1 cellular context compared by ENCODE assay signal in genomic region chr2:127414855-127415592, GRCh38.
A peak's percentile ranks its signal among the peaks of the same experiment; 100 is the strongest.
TF ChIP-seq lines count a peak whose summit lies in the region.

No MANE protein-coding gene starts in this region.

TF ChIP-seq in HepG2, 621 proteins besides CTCF, POLR2A, EP300 and RAD21 (continued from another document):
- TF ChIP-seq ZBTB26 (CRISPR knock-in tag; IDR thresholded peaks at IDR 0.05; ENCODE audit: borderline replicate concordance) (peak; percentile 23; the same call in 1 of the 2 replicates), PCBP1 (IDR thresholded peaks at IDR 0.05; ENCODE audit: borderline replicate concordance, low read depth, low read length) (no peak), ZNF749 (CRISPR knock-in tag; IDR thresholded peaks at IDR 0.05; ENCODE audit: borderline replicate concordance) (0 out of 2 replicates have a peak, but pooled peaks have one; percentile 18), ZNF484 (CRISPR knock-in tag; IDR thresholded peaks at IDR 0.05; ENCODE audit: borderline replicate concordance, low read depth) (no peak), RNF2 (conservative IDR thresholded peaks at IDR 0.05; ENCODE audit: low read depth) (no peak), POGK (CRISPR knock-in tag; conservative IDR thresholded peaks at IDR 0.05) (no peak), FOXA3 (CRISPR knock-in tag; IDR thresholded peaks at IDR 0.05) (peak; percentile 62; the same call in 1 of the 2 replicates), REXO4 (CRISPR knock-in tag; IDR thresholded peaks at IDR 0.05; ENCODE audit: borderline replicate concordance) (no peak), ZNF468 (CRISPR knock-in tag; IDR thresholded peaks at IDR 0.05) (no peak), MBNL3 (CRISPR knock-in tag; conservative IDR thresholded peaks at IDR 0.05) (no peak), ZFP1 (CRISPR knock-in tag; IDR thresholded peaks at IDR 0.05) (no peak), ZNF883 (CRISPR knock-in tag; IDR thresholded peaks at IDR 0.05; ENCODE audit: not compliant biosample characterization) (no peak), SOX13 (IDR thresholded peaks at IDR 0.05) (no peak), SOX13 (CRISPR knock-in tag; conservative IDR thresholded peaks at IDR 0.05 in 1 of 2, IDR thresholded peaks at IDR 0.05 in 1 of 2) (peak in 1 of 2 experiments; percentile 70; a peak in 2 of 4 replicates), ZFP82 (CRISPR knock-in tag; IDR thresholded peaks at IDR 0.05; ENCODE audit: borderline replicate concordance) (no peak), ZZZ3 (CRISPR knock-in tag; IDR thresholded peaks at IDR 0.05; ENCODE audit: borderline replicate concordance) (no peak), ZNF850 (CRISPR knock-in tag; conservative IDR thresholded peaks at IDR 0.05) (no peak), ZNF33B (CRISPR knock-in tag; IDR thresholded peaks at IDR 0.05) (no peak), MLXIP (CRISPR knock-in tag; IDR thresholded peaks at IDR 0.05; ENCODE audit: borderline replicate concordance) (no peak), GATA4 (IDR thresholded peaks at IDR 0.05; ENCODE audit: borderline replicate concordance, low read depth) (no peak; the same call in 1 of the 2 replicates), REST (IDR thresholded peaks at IDR 0.05; ENCODE audit: borderline replicate concordance in 1 of 2, low read depth in 1 of 2, low read length in 2 of 2) (no peak), ZNF839 (CRISPR knock-in tag; IDR thresholded peaks at IDR 0.05; ENCODE audit: borderline replicate concordance) (no peak), BHLHE40 (IDR thresholded peaks at IDR 0.05; ENCODE audit: low read length) (no peak), ZNF782 (CRISPR knock-in tag; IDR thresholded peaks at IDR 0.05; ENCODE audit: borderline replicate concordance) (no peak), ZNF138 (CRISPR knock-in tag; IDR thresholded peaks at IDR 0.05; ENCODE audit: low read depth) (no peak), ZEB1 (IDR thresholded peaks at IDR 0.05; ENCODE audit: insufficient replicate concordance, low read depth) (no peak), DR1 (CRISPR knock-in tag; IDR thresholded peaks at IDR 0.05) (no peak), NRL (CRISPR knock-in tag; IDR thresholded peaks at IDR 0.05; ENCODE audit: borderline replicate concordance) (no peak), ZNF333 (CRISPR knock-in tag; IDR thresholded peaks at IDR 0.05; ENCODE audit: borderline replicate concordance) (no peak), TMF1 (CRISPR knock-in tag; IDR thresholded peaks at IDR 0.05; ENCODE audit: low read depth) (no peak), RFXANK (CRISPR knock-in tag; IDR thresholded peaks at IDR 0.05) (no peak), KDM6A (CRISPR knock-in tag; IDR thresholded peaks at IDR 0.05; ENCODE audit: low read depth) (peak; percentile 55; the same call in 1 of the 2 replicates), KLF15 (CRISPR knock-in tag; IDR thresholded peaks at IDR 0.05; ENCODE audit: borderline replicate concordance) (no peak), ZBTB7A (CRISPR knock-in tag; IDR thresholded peaks at IDR 0.05) (no peak), ZBTB8A (CRISPR knock-in tag; IDR thresholded peaks at IDR 0.05; ENCODE audit: borderline replicate concordance, low read depth) (no peak), HES4 (CRISPR knock-in tag; IDR thresholded peaks at IDR 0.05; ENCODE audit: borderline replicate concordance) (no peak), ATM (IDR thresholded peaks at IDR 0.05; ENCODE audit: borderline replicate concordance) (no peak), XRCC5 (optimal IDR thresholded peaks at IDR 0.05; ENCODE audit: low read length) (peak; percentile 42), U2AF2 (IDR thresholded peaks at IDR 0.05; ENCODE audit: low read depth, low read length) (no peak)
- TF ChIP-seq, protein P1, sequence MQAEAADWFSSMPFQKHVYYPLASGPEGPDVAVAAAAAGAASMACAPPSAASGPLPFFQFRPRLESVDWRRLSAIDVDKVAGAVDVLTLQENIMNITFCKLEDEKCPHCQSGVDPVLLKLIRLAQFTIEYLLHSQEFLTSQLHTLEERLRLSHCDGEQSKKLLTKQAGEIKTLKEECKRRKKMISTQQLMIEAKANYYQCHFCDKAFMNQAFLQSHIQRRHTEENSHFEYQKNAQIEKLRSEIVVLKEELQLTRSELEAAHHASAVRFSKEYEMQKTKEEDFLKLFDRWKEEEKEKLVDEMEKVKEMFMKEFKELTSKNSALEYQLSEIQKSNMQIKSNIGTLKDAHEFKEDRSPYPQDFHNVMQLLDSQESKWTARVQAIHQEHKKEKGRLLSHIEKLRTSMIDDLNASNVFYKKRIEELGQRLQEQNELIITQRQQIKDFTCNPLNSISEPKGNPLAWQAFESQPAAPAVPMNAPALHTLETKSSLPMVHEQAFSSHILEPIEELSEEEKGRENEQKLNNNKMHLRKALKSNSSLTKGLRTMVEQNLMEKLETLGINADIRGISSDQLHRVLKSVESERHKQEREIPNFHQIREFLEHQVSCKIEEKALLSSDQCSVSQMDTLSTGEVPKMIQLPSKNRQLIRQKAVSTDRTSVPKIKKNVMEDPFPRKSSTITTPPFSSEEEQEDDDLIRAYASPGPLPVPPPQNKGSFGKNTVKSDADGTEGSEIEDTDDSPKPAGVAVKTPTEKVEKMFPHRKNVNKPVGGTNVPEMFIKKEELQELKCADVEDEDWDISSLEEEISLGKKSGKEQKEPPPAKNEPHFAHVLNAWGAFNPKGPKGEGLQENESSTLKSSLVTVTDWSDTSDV (CRISPR knock-in tag; IDR thresholded peaks at IDR 0.05), result no peak
- TF ChIP-seq, protein P2, sequence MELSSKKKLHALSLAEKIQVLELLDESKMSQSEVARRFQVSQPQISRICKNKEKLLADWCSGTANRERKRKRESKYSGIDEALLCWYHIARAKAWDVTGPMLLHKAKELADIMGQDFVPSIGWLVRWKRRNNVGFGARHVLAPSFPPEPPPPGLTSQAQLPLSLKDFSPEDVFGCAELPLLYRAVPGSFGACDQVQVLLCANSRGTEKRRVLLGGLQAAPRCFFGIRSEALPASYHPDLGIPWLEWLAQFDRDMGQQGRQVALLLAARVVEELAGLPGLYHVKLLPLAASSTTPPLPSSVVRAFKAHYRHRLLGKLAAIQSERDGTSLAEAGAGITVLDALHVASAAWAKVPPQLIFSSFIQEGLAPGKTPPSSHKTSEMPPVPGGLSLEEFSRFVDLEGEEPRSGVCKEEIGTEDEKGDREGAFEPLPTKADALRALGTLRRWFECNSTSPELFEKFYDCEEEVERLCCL (CRISPR knock-in tag; IDR thresholded peaks at IDR 0.05; ENCODE audit: borderline replicate concordance), result no peak
- TF ChIP-seq, protein P3, sequence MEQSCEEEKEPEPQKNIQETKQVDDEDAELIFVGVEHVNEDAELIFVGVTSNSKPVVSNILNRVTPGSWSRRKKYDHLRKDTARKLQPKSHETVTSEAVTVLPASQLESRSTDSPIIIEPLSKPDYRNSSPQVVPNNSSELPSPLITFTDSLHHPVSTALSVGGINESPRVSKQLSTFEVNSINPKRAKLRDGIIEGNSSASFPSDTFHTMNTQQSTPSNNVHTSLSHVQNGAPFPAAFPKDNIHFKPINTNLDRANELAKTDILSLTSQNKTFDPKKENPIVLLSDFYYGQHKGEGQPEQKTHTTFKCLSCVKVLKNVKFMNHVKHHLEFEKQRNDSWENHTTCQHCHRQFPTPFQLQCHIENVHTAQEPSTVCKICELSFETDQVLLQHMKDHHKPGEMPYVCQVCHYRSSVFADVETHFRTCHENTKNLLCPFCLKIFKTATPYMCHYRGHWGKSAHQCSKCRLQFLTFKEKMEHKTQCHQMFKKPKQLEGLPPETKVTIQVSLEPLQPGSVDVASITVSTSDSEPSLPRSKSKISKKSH (CRISPR knock-in tag; IDR thresholded peaks at IDR 0.05; ENCODE audit: borderline replicate concordance), result no peak; the same call in 1 of the 2 replicates
- TF ChIP-seq, protein P4, sequence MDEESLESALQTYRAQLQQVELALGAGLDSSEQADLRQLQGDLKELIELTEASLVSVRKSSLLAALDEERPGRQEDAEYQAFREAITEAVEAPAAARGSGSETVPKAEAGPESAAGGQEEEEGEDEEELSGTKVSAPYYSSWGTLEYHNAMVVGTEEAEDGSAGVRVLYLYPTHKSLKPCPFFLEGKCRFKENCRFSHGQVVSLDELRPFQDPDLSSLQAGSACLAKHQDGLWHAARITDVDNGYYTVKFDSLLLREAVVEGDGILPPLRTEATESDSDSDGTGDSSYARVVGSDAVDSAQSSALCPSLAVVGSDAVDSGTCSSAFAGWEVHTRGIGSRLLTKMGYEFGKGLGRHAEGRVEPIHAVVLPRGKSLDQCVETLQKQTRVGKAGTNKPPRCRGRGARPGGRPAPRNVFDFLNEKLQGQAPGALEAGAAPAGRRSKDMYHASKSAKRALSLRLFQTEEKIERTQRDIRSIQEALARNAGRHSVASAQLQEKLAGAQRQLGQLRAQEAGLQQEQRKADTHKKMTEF (CRISPR knock-in tag; IDR thresholded peaks at IDR 0.05), result peak; percentile 56; the same call in 1 of the 2 replicates
